ENCODE assay signal across 8 cellular contexts in genomic region chr10:112949128-112949823, GRCh38. TPM values are rescaled to one million over a fixed set of nuclear protein-coding genes. Genes with fewer than 3 reads are reported as not detected.
DNase-seq lines count a peak whose midpoint lies in the region; ATAC-seq, FAIRE-seq and TF ChIP-seq lines count a peak whose summit lies in the region.

No MANE protein-coding gene starts in this region.

- TF ChIP-seq CTCF in DND-41 (IDR thresholded peaks at IDR 0.05; ENCODE audit: borderline replicate concordance, extremely low read depth, low read length, poor library complexity, severe bottlenecking): no peak
- TF ChIP-seq CTCF in esophagus muscularis mucosa (IDR thresholded peaks at IDR 0.05): no peak

- peak overlapping the region; percentile 27 to 75; a peak in 3 of 4 replicates for H3K4me3 ChIP-seq in DND-41 (ENCODE audit: low read depth in 1 of 2, low read length in 2 of 2)
- H3K4me3 ChIP-seq in esophagus muscularis mucosa: peak overlapping the region; percentile 68 to 91 (median 76)
- no peak overlapping the region for H3K4me3 ChIP-seq in trophoblast cell (ENCODE audit: low read depth, low read length)

- H3K79me1 ChIP-seq in trophoblast cell (ENCODE audit: low read length): peaks cover 37% of the 10 kb centered on the region

- peak overlapping the region; percentile 70 for H4K8ac ChIP-seq in trophoblast cell (ENCODE audit: low read depth, low read length)

- H3K79me2 ChIP-seq in DND-41 (ENCODE audit: insufficient read depth, low read length) (peaks cover 40% of the 10 kb centered on the region), trophoblast cell (ENCODE audit: control insufficient read depth, insufficient read depth, low read length, poor library complexity) (peaks cover 31% of the 10 kb centered on the region)

- peak overlapping the region; percentile 75 for H2BK12ac ChIP-seq in trophoblast cell (ENCODE audit: low read length)

- intact Hi-C loops in esophagus muscularis mucosa (cut with DNase I): no loop called here

- ATAC-seq in DND-41 (ENCODE audit: insufficient read depth, low read depth) (no peak), HG02840 (IDR thresholded peaks at IDR 0.05; ENCODE audit: low FRiP score, unreplicated experiment) (no peak), HG03196 (IDR thresholded peaks at IDR 0.05; ENCODE audit: unreplicated experiment) (no peak)

- H3K9ac ChIP-seq in DND-41 (ENCODE audit: low read depth, low read length) (peak overlapping the region; percentile 51), trophoblast cell (ENCODE audit: low read length) (no peak overlapping the region)

- no peak overlapping the region for H3K18ac ChIP-seq in trophoblast cell (ENCODE audit: low read length)

- FAIRE-seq in RCC 7860 (lab: Jason Lieb, UNC): peak; percentile 24

- no peak overlapping the region for H2BK120ac ChIP-seq in trophoblast cell (ENCODE audit: insufficient read depth, low read length, poor library complexity)

- peak overlapping the region; percentile 71 for H2AK5ac ChIP-seq in trophoblast cell (ENCODE audit: low read length)

- H4K20me1 ChIP-seq in DND-41 (ENCODE audit: insufficient read depth, low read length): peaks cover 8% of the 10 kb centered on the region; the same call in 1 of the 2 replicates

- no peak overlapping the region for H4K12ac ChIP-seq in trophoblast cell (ENCODE audit: low read depth, low read length)

- H3K23ac ChIP-seq in trophoblast cell (ENCODE audit: low read length): no peak overlapping the region

- WGBS in esophagus muscularis mucosa: 21% methylated on average over 10 of the region's 10 CpGs
- WGBS in trophoblast cell (ENCODE audit: extremely low coverage, insufficient coverage, insufficient read length): no CpG with 5 or more reads among the region's 10 CpGs

- no peak for TF ChIP-seq EP300 in esophagus muscularis mucosa (IDR thresholded peaks at IDR 0.05)

- no peak overlapping the region for H4K91ac ChIP-seq in trophoblast cell (ENCODE audit: low read depth, low read length)

- H2BK5ac ChIP-seq in trophoblast cell (ENCODE audit: low read depth, low read length, poor library complexity): no peak overlapping the region

- TF ChIP-seq POLR2A in esophagus muscularis mucosa (IDR thresholded peaks at IDR 0.05; ENCODE audit: low read depth): no peak

- H3K4me2 ChIP-seq in DND-41 (ENCODE audit: insufficient read depth, low read length): peak overlapping the region; percentile 73
- H3K4me2 ChIP-seq in trophoblast cell (ENCODE audit: low read length): peak overlapping the region; percentile 64

- H3K36me3 ChIP-seq in DND-41 (ENCODE audit: insufficient read depth, low read length): peaks cover 10% of the 10 kb centered on the region
- H3K36me3 ChIP-seq in esophagus muscularis mucosa: no peaks in the 10 kb centered on the region
- H3K36me3 ChIP-seq in trophoblast cell (ENCODE audit: control insufficient read depth in 1 of 2, insufficient read depth in 2 of 2, low read length in 2 of 2): no peaks in the 10 kb centered on the region

- H3K9me3 ChIP-seq in DND-41 (ENCODE audit: insufficient read depth, low read length, severe bottlenecking): no peaks in the 10 kb centered on the region
- H3K9me3 ChIP-seq in esophagus muscularis mucosa: no peaks in the 10 kb centered on the region
- no peaks in the 10 kb centered on the region for H3K9me3 ChIP-seq in trophoblast cell (ENCODE audit: insufficient read depth, low read depth, low read length)

- peaks cover 34% of the 10 kb centered on the region for H3K4me1 ChIP-seq in DND-41 (ENCODE audit: insufficient read depth, low read length)
- peaks cover 8 to 39% (median 36%) of the 10 kb centered on the region in 4 donors for H3K4me1 ChIP-seq in esophagus muscularis mucosa
- no peaks in the 10 kb centered on the region for H3K4me1 ChIP-seq in trophoblast cell (ENCODE audit: control insufficient read depth in 1 of 2, insufficient read depth in 2 of 2, low read length in 2 of 2)

- DNase-seq in DND-41 (no peak), RCC 7860 (ENCODE audit: low spot score) (no peak), esophagus muscularis mucosa (ENCODE audit: extremely low spot score) (no peak), trophoblast cell (peak in 1 of 2 donors; percentile 51), SHP77 treated with DMSO at 0.1 percent for 48 hours (lab: John Stamatoyannopoulos, UW) (no peak)
- no peak for DNase-seq in stimulated activated CD4-positive, alpha-beta T cell treated with anti-CD3 and anti-CD28 coated beads, Interleukin-12 subunit alpha, Interleukin-12 subunit beta, amount 100 ng/mL, for 4 hours

- H3K14ac ChIP-seq in trophoblast cell (ENCODE audit: low read length): peak overlapping the region; percentile 63

- no peaks in the 10 kb centered on the region for H3K27me3 ChIP-seq in DND-41 (ENCODE audit: insufficient read depth, low read length, poor library complexity)
- no peaks in the 10 kb centered on the region for H3K27me3 ChIP-seq in esophagus muscularis mucosa
- H3K27me3 ChIP-seq in trophoblast cell (ENCODE audit: insufficient read depth, low read length): no peaks in the 10 kb centered on the region

- H2AFZ ChIP-seq in DND-41 (ENCODE audit: low read depth, low read length) (peak overlapping the region; percentile 77), trophoblast cell (ENCODE audit: insufficient read depth, low read length, poor library complexity) (no peak overlapping the region)

- peak overlapping the region; percentile 65 for H3K27ac ChIP-seq in DND-41 (ENCODE audit: low read length)
- H3K27ac ChIP-seq in esophagus muscularis mucosa (replicated peaks in 1 of 4): peak overlapping the region; percentile 90 to 93 (median 92)
- peak overlapping the region; percentile 39 for H3K27ac ChIP-seq in trophoblast cell (ENCODE audit: low read depth, low read length)

- H3K4ac ChIP-seq in trophoblast cell (ENCODE audit: low read depth, low read length): peak overlapping the region; percentile 24

RNA-seq across cellular contexts. Expression of gene TCF7L2, which starts 0.8 kb away (rescaled TPM):
- total RNA-seq in esophagus muscularis mucosa: 10 to 100 TPM in 3 of 4 donors, 1 to 10 TPM in 1; 7.8 to 24.1 (median 19.2) TPM
- polyA plus RNA-seq in trophoblast cell (2013): 83.7 and 89.6 TPM in 2 replicates

Comparison
In these comparisons a context has a peak if more than half of its experiments do, and no peak if none do; other contexts are left out.
1. H3K27ac ChIP-seq: peak in every context shown above with its lines; median percentile 92 in esophagus muscularis mucosa; 65 in DND-41; 39 in trophoblast cell.